Comparison of ENCODE assay signal across 19 cellular contexts in genomic region chr11:12057299-12057980, GRCh38. TPM values are rescaled to one million over a fixed set of nuclear protein-coding genes. Genes with fewer than 3 reads are reported as not detected.
A peak's percentile ranks its signal among the peaks of the same experiment; 100 is the strongest.
DNase-seq lines count a peak whose midpoint lies in the region; ATAC-seq and TF ChIP-seq lines count a peak whose summit lies in the region.
"Had no signal": no experiment of that assay in that cellular context is flagged by ENCODE, and none has a peak within 500 bp of the region (broad histone marks: within the 10 kb centered on the region; RNA-seq: fewer than 3 reads in every experiment).

No MANE protein-coding gene starts in this region.

- no peak for TF ChIP-seq CTCF in right atrium auricular region (IDR thresholded peaks at IDR 0.05)

- peaks cover 7% of the 10 kb centered on the region for H3K9me3 Mint-ChIP-seq in stimulated activated effector memory CD8-positive, alpha-beta T cell treated with anti-CD3 and anti-CD28 coated beads, Interleukin-12 subunit alpha, Interleukin-12 subunit beta, amount 100 ng/mL, for 72 hours
- H3K9me3 Mint-ChIP-seq: CD8-positive, alpha-beta T cell; HFFc6 had no signal

- intact Hi-C loops in left ventricle myocardium superior (cut with micrococcal nuclease) = no loop called here

- DNase-seq in right atrium auricular region (ENCODE audit: low spot score) = peak; percentile 36
- no peak for DNase-seq in left ventricle myocardium superior
- DNase-seq in T-helper 17 cell = no peak
- DNase-seq in left lobe of liver (ENCODE audit: low spot score) = peak; percentile 21
- no peak for DNase-seq in stimulated activated effector memory CD8-positive, alpha-beta T cell treated with anti-CD3 and anti-CD28 coated beads, Interleukin-12 subunit alpha, Interleukin-12 subunit beta, amount 100 ng/mL, for 72 hours (ENCODE audit: low spot score in 2 of 2)
- DNase-seq: 8988T, Calu3, DMS79 treated with DMSO at 0.1 percent for 48 hours, GF-D8, HCEC 1CT, HFFc6 had no signal

- no peaks in the 10 kb centered on the region for H3K36me3 ChIP-seq in right atrium auricular region
- H3K36me3 ChIP-seq: BLaER1 treated with 17β-estradiol and CSF1 and Interleukin-3, amounts not matched to agents 10 nM and 100 nM had no signal

- H3K9me3 ChIP-seq in right atrium auricular region (no peaks in the 10 kb centered on the region), T-helper 17 cell (ENCODE audit: control insufficient read depth, low read length, poor library complexity, severe bottlenecking) (no peaks in the 10 kb centered on the region)

- no peak overlapping the region for H3K4me3 Mint-ChIP-seq in T-helper 17 cell
- H3K4me3 Mint-ChIP-seq in stimulated activated effector memory CD8-positive, alpha-beta T cell treated with anti-CD3 and anti-CD28 coated beads, Interleukin-12 subunit alpha, Interleukin-12 subunit beta, amount 100 ng/mL, for 72 hours = no peak overlapping the region
- H3K4me3 Mint-ChIP-seq: B cell; CD8-positive, alpha-beta T cell; GM23338; HFFc6; IgD-negative memory B cell had no signal

- H3K27ac Mint-ChIP-seq in T-helper 17 cell = peak overlapping the region; percentile 41
- peak overlapping the region; percentile 70 for H3K27ac Mint-ChIP-seq in stimulated activated effector memory CD8-positive, alpha-beta T cell treated with anti-CD3 and anti-CD28 coated beads, Interleukin-12 subunit alpha, Interleukin-12 subunit beta, amount 100 ng/mL, for 72 hours
- H3K27ac Mint-ChIP-seq: B cell; CD8-positive, alpha-beta T cell; GM23338; HFFc6; IgD-negative memory B cell had no signal

- no peak overlapping the region for H3K27ac ChIP-seq in right atrium auricular region
- H3K27ac ChIP-seq: BLaER1 treated with 17β-estradiol and CSF1 and Interleukin-3, amounts not matched to agents 10 nM and 100 nM had no signal

- ATAC-seq in left ventricle myocardium superior (no peak), T-helper 17 cell (no peak), left lobe of liver (no peak), HG03280 (IDR thresholded peaks at IDR 0.05; ENCODE audit: unreplicated experiment) (no peak), GM21390 (IDR thresholded peaks at IDR 0.05; ENCODE audit: unreplicated experiment) (no peak), GM18519 (IDR thresholded peaks at IDR 0.05; ENCODE audit: low FRiP score, unreplicated experiment) (no peak)
- no peak for ATAC-seq in stimulated activated effector memory CD8-positive, alpha-beta T cell treated with anti-CD3 and anti-CD28 coated beads, Interleukin-12 subunit alpha, Interleukin-12 subunit beta, amount 100 ng/mL, for 72 hours
- ATAC-seq: CD8-positive, alpha-beta T cell; GM23338 had no signal

- H3K27me3 Mint-ChIP-seq in T-helper 17 cell = no peaks in the 10 kb centered on the region

- H3K36me3 Mint-ChIP-seq in T-helper 17 cell (ENCODE audit: low read depth) = no peaks in the 10 kb centered on the region
- no peaks in the 10 kb centered on the region for H3K36me3 Mint-ChIP-seq in stimulated activated effector memory CD8-positive, alpha-beta T cell treated with anti-CD3 and anti-CD28 coated beads, Interleukin-12 subunit alpha, Interleukin-12 subunit beta, amount 100 ng/mL, for 72 hours
- H3K36me3 Mint-ChIP-seq: CD8-positive, alpha-beta T cell; IgD-negative memory B cell had no signal

- peaks cover 0 to 9% of the 10 kb centered on the region in 2 donors for H3K4me1 ChIP-seq in right atrium auricular region

- no peaks in the 10 kb centered on the region for H3K27me3 ChIP-seq in right atrium auricular region
- H3K27me3 ChIP-seq: BLaER1 treated with 17β-estradiol and CSF1 and Interleukin-3, amounts not matched to agents 10 nM and 100 nM had no signal

- peaks cover 12% of the 10 kb centered on the region for H3K4me1 Mint-ChIP-seq in T-helper 17 cell
- H3K4me1 Mint-ChIP-seq in stimulated activated effector memory CD8-positive, alpha-beta T cell treated with anti-CD3 and anti-CD28 coated beads, Interleukin-12 subunit alpha, Interleukin-12 subunit beta, amount 100 ng/mL, for 72 hours = peaks cover 16% of the 10 kb centered on the region
- H3K4me1 Mint-ChIP-seq: B cell, IgD-negative memory B cell had no signal

- no peak overlapping the region for H3K4me3 ChIP-seq in right atrium auricular region
- H3K4me3 ChIP-seq: BLaER1 treated with 17β-estradiol and CSF1 and Interleukin-3, amounts not matched to agents 10 nM and 100 nM; GM23338 had no signal

RNA-seq across cellular contexts. Expression of gene DKK3, which starts 49.0 kb away (rescaled TPM):
- total RNA-seq in right atrium auricular region = 1,000 to 10,000 TPM; 2,934 to 5,316 TPM
- total RNA-seq in left ventricle myocardium superior = 657 TPM
- total RNA-seq in T-helper 17 cell = 1 to 10 TPM in 1 of 2 donors, under 1 TPM in 1; 0.91 to 1.6 TPM
- total RNA-seq in left lobe of liver = 5.5 TPM
- total RNA-seq: B cell had no signal

RNA-seq across cellular contexts. Expression of gene MICAL2, which starts 53.0 kb away (rescaled TPM):
- total RNA-seq in right atrium auricular region (10 to 100 TPM; 77.6 to 84.5 TPM), left ventricle myocardium superior (57.1 TPM), T-helper 17 cell (10 to 100 TPM; 52.0 to 66.9 TPM), left lobe of liver (47.8 TPM)

Comparison
In these comparisons a context has a peak if more than half of its experiments do, and no peak if none do; other contexts are left out.
1. DNase-seq: peak in right atrium auricular region (single experiment) and left lobe of liver (single experiment); none in left ventricle myocardium superior (single experiment), T-helper 17 cell (0 of 3) and stimulated activated effector memory CD8-positive, alpha-beta T cell treated with anti-CD3 and anti-CD28 coated beads, Interleukin-12 subunit alpha, Interleukin-12 subunit beta, amount 100 ng/mL, for 72 hours (0 of 2).
2. RNA of gene DKK3, which starts 49.0 kb away (total RNA-seq): 2,934 to 5,316 TPM in right atrium auricular region and 657 TPM in left ventricle myocardium superior (single experiment); 5.5 TPM in left lobe of liver (single experiment) and 0.91 to 1.6 TPM in T-helper 17 cell; every median in the first group is over 100 times any median in the second.